Comparison of ENCODE assay signal across 9 cellular contexts in the genomic region with DNA sequence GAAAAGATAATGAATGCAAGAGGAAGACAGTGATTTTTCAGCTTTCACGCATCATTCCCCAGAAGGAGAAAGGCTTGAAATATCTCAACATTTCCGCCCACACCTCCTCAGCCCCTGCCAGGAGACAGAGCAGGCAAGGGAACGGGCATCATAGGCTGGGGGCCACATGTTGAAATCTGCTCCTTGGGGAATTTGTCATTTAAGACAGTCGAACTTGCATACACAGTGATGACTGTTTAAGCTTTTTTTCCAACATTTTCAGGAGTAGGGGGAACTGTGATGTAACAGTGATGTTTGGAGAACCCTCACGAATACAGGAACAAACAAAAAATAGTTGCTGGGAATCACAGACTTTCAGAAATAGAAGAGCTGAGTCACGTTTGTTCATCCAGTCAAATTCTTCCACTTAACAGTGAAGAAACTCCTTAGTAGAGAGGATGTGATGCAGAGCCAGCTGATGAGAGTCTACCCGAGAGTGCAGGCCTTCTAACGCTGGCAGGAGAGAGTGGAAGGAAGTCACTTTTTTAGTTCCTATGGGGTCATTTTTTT.
DNase-seq lines count a peak whose midpoint lies in the region; ATAC-seq and TF ChIP-seq lines count a peak whose summit lies in the region.
"Had no signal": no experiment of that assay in that cellular context is flagged by ENCODE, and none has a peak within 500 bp of the region (broad histone marks: within the 10 kb centered on the region; RNA-seq: fewer than 3 reads in every experiment).

No MANE protein-coding gene starts in this region.

- CTCF ChIA-PET in A673 (lab: Charles Lee), result interaction anchor here (0.9 kb wide), 1 partner anchor 132 kb away, joined by 3 read pairs; no protein-coding TSS in a partner anchor

- H3K9me3 ChIP-seq in A673 (ENCODE audit: low read depth, low read length, poor library complexity, severe bottlenecking), result no peaks in the 10 kb centered on the region
- no peaks in the 10 kb centered on the region for H3K9me3 ChIP-seq in muscle layer of duodenum (ENCODE audit: control insufficient read depth in 1 of 2, low read length in 2 of 2)

- H3K9me3 Mint-ChIP-seq in activated CD4-positive, alpha-beta T cell treated with anti-CD3 and anti-CD28 coated beads, Interleukin-2, amount 10 ng/mL, durations not matched to agents 24 days and 14 days, result no peaks in the 10 kb centered on the region

- no TSS peak for BruUV-seq in A673 (replicated peaks; lab: Mats Ljungman, UMichigan)

- H3K27me3 ChIP-seq in A673 (replicated peaks; ENCODE audit: insufficient read depth, low read depth, low read length, poor library complexity) (no peaks in the 10 kb centered on the region), muscle layer of duodenum (ENCODE audit: low read depth, low read length) (no peaks in the 10 kb centered on the region)

- no peak for ATAC-seq in GM19452 (IDR thresholded peaks at IDR 0.05; ENCODE audit: unreplicated experiment)
- no peak for ATAC-seq in HG02588 (IDR thresholded peaks at IDR 0.05; ENCODE audit: unreplicated experiment)

- H3K36me3 Mint-ChIP-seq in activated CD4-positive, alpha-beta T cell treated with anti-CD3 and anti-CD28 coated beads, Interleukin-2, amount 10 ng/mL, durations not matched to agents 24 days and 14 days (ENCODE audit: low read depth), result no peaks in the 10 kb centered on the region
- H3K36me3 Mint-ChIP-seq: CD4-positive, CD25-positive, alpha-beta regulatory T cell had no signal

- DNase-seq in A673 (ENCODE audit: low spot score), result peak; percentile 90
- peak; percentile 70 for DNase-seq in NCI-H460 (ENCODE audit: extremely low read depth, low read depth)
- peak; percentile 25 for DNase-seq in ecto neural progenitor cell (ENCODE audit: low spot score)
- DNase-seq in activated CD4-positive, alpha-beta T cell treated with anti-CD3 and anti-CD28 coated beads, Interleukin-2, amount 10 ng/mL, durations not matched to agents 24 days and 14 days, result no peak
- no peak for DNase-seq in stimulated activated naive CD4-positive, alpha-beta T cell treated with Interleukin-2 at 50 U/mL for 16 hours (lab: John Stamatoyannopoulos, UW)
- DNase-seq: CD4-positive, CD25-positive, alpha-beta regulatory T cell had no signal

- no peak overlapping the region for H3K4me3 ChIP-seq in A673 (ENCODE audit: low read depth, low read length, poor library complexity, severe bottlenecking)
- H3K4me3 ChIP-seq in muscle layer of duodenum (ENCODE audit: low read depth in 1 of 2, low read length in 2 of 2), result no peak overlapping the region

- H3K4me1 ChIP-seq in A673 (ENCODE audit: insufficient read depth, low read length, poor library complexity, severe bottlenecking), result peaks cover 21% of the 10 kb centered on the region
- peaks cover 0 to 3% of the 10 kb centered on the region in 2 donors for H3K4me1 ChIP-seq in muscle layer of duodenum (ENCODE audit: control insufficient read depth in 1 of 2, insufficient read depth in 2 of 2, low read length in 2 of 2)

- POLR2A ChIA-PET in A673 (lab: Charles Lee; ENCODE audit: low non-redundant PET), result interaction anchor here (0.6 kb wide), 1 partner anchor 236 kb away, joined by 3 read pairs; no protein-coding TSS in a partner anchor

- TF ChIP-seq CTCF in A673 (conservative IDR thresholded peaks at IDR 0.05; ENCODE audit: low read depth, low read length), result no peak

- H3K27me3 Mint-ChIP-seq in activated CD4-positive, alpha-beta T cell treated with anti-CD3 and anti-CD28 coated beads, Interleukin-2, amount 10 ng/mL, durations not matched to agents 24 days and 14 days, result peaks cover 9% of the 10 kb centered on the region
- H3K27me3 Mint-ChIP-seq: CD4-positive, CD25-positive, alpha-beta regulatory T cell had no signal

- H3K4me3 Mint-ChIP-seq in activated CD4-positive, alpha-beta T cell treated with anti-CD3 and anti-CD28 coated beads, Interleukin-2, amount 10 ng/mL, durations not matched to agents 24 days and 14 days, result no peak overlapping the region
- H3K4me3 Mint-ChIP-seq: CD4-positive, CD25-positive, alpha-beta regulatory T cell had no signal

- no peak overlapping the region for H3K27ac Mint-ChIP-seq in activated CD4-positive, alpha-beta T cell treated with anti-CD3 and anti-CD28 coated beads, Interleukin-2, amount 10 ng/mL, durations not matched to agents 24 days and 14 days
- H3K27ac Mint-ChIP-seq: CD4-positive, CD25-positive, alpha-beta regulatory T cell had no signal

- no peaks in the 10 kb centered on the region for H3K4me1 Mint-ChIP-seq in activated CD4-positive, alpha-beta T cell treated with anti-CD3 and anti-CD28 coated beads, Interleukin-2, amount 10 ng/mL, durations not matched to agents 24 days and 14 days
- H3K4me1 Mint-ChIP-seq: CD4-positive, CD25-positive, alpha-beta regulatory T cell had no signal

- H3K36me3 ChIP-seq in A673 (ENCODE audit: insufficient read depth, low read length, poor library complexity, severe bottlenecking) (no peaks in the 10 kb centered on the region), muscle layer of duodenum (ENCODE audit: control insufficient read depth in 1 of 2, insufficient read depth in 2 of 2, low read length in 2 of 2) (peaks cover 22 to 25% of the 10 kb centered on the region in 2 donors)

- intact Hi-C loops in A673 (cut with micrococcal nuclease; ENCODE audit: unreplicated experiment), result no loop called here
- intact Hi-C loops in activated CD4-positive, alpha-beta T cell treated with anti-CD3 and anti-CD28 coated beads, Interleukin-2, amount 10 ng/mL, durations not matched to agents 24 days and 14 days (cut with micrococcal nuclease), result no loop called here

- H3K27ac ChIP-seq in A673 (ENCODE audit: low read depth, low read length, poor library complexity, severe bottlenecking), result peak overlapping the region; percentile 62
- H3K27ac ChIP-seq in muscle layer of duodenum (ENCODE audit: low read length), result peak overlapping the region; percentile 77

Comparison
In these comparisons a context has a peak if more than half of its experiments do, and no peak if none do; other contexts are left out.
1. DNase-seq: peak in A673 (single experiment), NCI-H460 (single experiment) and ecto neural progenitor cell (single experiment); none in activated CD4-positive, alpha-beta T cell treated with anti-CD3 and anti-CD28 coated beads, Interleukin-2, amount 10 ng/mL, durations not matched to agents 24 days and 14 days (single experiment) and stimulated activated naive CD4-positive, alpha-beta T cell treated with Interleukin-2 at 50 U/mL for 16 hours (single experiment).